ENCODE assay signal across 8 cellular contexts in genomic region chr22:20777420-20778177, GRCh38. TPM values are rescaled to one million over a fixed set of nuclear protein-coding genes. Genes with fewer than 3 reads are reported as not detected.
DNase-seq lines count a peak whose midpoint lies in the region; ATAC-seq, FAIRE-seq and TF ChIP-seq lines count a peak whose summit lies in the region.

No MANE protein-coding gene starts in this region.

- H3K27ac Mint-ChIP-seq in CD4-positive, alpha-beta T cell = no peak overlapping the region

- peaks cover 5 to 7% of the 10 kb centered on the region in 2 donors for H3K4me1 ChIP-seq in mucosa of rectum (ENCODE audit: control insufficient read depth in 2 of 2, insufficient read depth in 2 of 2, low read length in 2 of 2)

- CTCF ChIA-PET in CD4-positive, alpha-beta T cell (lab: Charles Lee) = no interaction called here

- H3K27me3 Mint-ChIP-seq in CD4-positive, alpha-beta T cell = no peaks in the 10 kb centered on the region

- no peak for TF ChIP-seq CTCF in CD4-positive, alpha-beta T cell (IDR thresholded peaks at IDR 0.05)

- intact Hi-C loops in CD4-positive, alpha-beta T cell (cut with DNase I, micrococcal nuclease) = no loop called here

- H3K4me1 Mint-ChIP-seq in CD4-positive, alpha-beta T cell (ENCODE audit: low read depth) = no peaks in the 10 kb centered on the region

- H3K27ac ChIP-seq in caudate nucleus (ENCODE audit: low read depth, low read length) (peak overlapping the region; percentile 71), mucosa of rectum (ENCODE audit: low read depth in 2 of 2, low read length in 2 of 2) (peak overlapping the region; percentile 68 to 76)
- no peak overlapping the region for H3K27ac ChIP-seq in CD4-positive, alpha-beta T cell (ENCODE audit: low read depth, low read length)

- POLR2A ChIA-PET in CD4-positive, alpha-beta T cell (lab: Charles Lee) = no interaction called here

- no peak for FAIRE-seq in frontal cortex (lab: Jason Lieb, UNC)

- H3K9me3 ChIP-seq in mucosa of rectum (ENCODE audit: control insufficient read depth in 2 of 2, low read length in 2 of 2) = no peaks in the 10 kb centered on the region
- no peaks in the 10 kb centered on the region for H3K9me3 ChIP-seq in CD4-positive, alpha-beta T cell (ENCODE audit: control insufficient read depth, low read length)

- H3K4me3 Mint-ChIP-seq in CD4-positive, alpha-beta T cell = no peak overlapping the region

- no peak overlapping the region for H3K4me3 ChIP-seq in mucosa of rectum (ENCODE audit: low read length in 2 of 2)

- H3K9me3 Mint-ChIP-seq in CD4-positive, alpha-beta T cell = no peaks in the 10 kb centered on the region

- peaks cover 64% of the 10 kb centered on the region for H3K36me3 Mint-ChIP-seq in CD4-positive, alpha-beta T cell (ENCODE audit: low read depth)

- DNase-seq in DMS153 treated with DMSO at 0.1 percent for 48 hours (lab: John Stamatoyannopoulos, UW; ENCODE audit: unreplicated experiment) (peak; percentile 89), NCI-H2029 treated with DMSO at 0.1 percent for 48 hours (lab: John Stamatoyannopoulos, UW) (peak; percentile 89), caudate nucleus (lab: John Stamatoyannopoulos, UW) (no peak), frontal cortex (ENCODE audit: low spot score in 2 of 2) (no peak), RPMI8226 (no peak)
- no peak for DNase-seq in CD4-positive, alpha-beta T cell

- no peaks in the 10 kb centered on the region for H3K27me3 ChIP-seq in mucosa of rectum (ENCODE audit: control insufficient read depth in 2 of 2, insufficient read depth in 2 of 2, low read length in 2 of 2)
- H3K27me3 ChIP-seq in CD4-positive, alpha-beta T cell (ENCODE audit: control insufficient read depth, insufficient read depth, low read length) = no peaks in the 10 kb centered on the region

- H3K36me3 ChIP-seq in mucosa of rectum (ENCODE audit: control insufficient read depth in 2 of 2, insufficient read depth in 2 of 2, low read length in 2 of 2) = peaks cover 6 to 23% of the 10 kb centered on the region in 2 donors

- peak overlapping the region in 1 of 2 donors; percentile 36 for H3K9ac ChIP-seq in mucosa of rectum (ENCODE audit: low read depth in 1 of 2, low read length in 2 of 2)

- no peak for ATAC-seq in CD4-positive, alpha-beta T cell (ENCODE audit: poor library complexity)
- no peak for ATAC-seq in GM21619 (IDR thresholded peaks at IDR 0.05; ENCODE audit: unreplicated experiment)

RNA-seq across cellular contexts. Expression of gene SERPIND1, which starts 3.7 kb away (rescaled TPM):
- not detected for total RNA-seq in CD4-positive, alpha-beta T cell
- total RNA-seq in frontal cortex = 4.5 TPM

Comparison
In these comparisons a context has a peak if more than half of its experiments do, and no peak if none do; other contexts are left out.
1. DNase-seq: peak in DMS153 treated with DMSO at 0.1 percent for 48 hours (single experiment) and NCI-H2029 treated with DMSO at 0.1 percent for 48 hours (single experiment); none in caudate nucleus (0 of 61), CD4-positive, alpha-beta T cell (0 of 10), frontal cortex (0 of 2) and RPMI8226 (single experiment).